Comparison of ENCODE assay signal across 12 cellular contexts in the genomic region with DNA sequence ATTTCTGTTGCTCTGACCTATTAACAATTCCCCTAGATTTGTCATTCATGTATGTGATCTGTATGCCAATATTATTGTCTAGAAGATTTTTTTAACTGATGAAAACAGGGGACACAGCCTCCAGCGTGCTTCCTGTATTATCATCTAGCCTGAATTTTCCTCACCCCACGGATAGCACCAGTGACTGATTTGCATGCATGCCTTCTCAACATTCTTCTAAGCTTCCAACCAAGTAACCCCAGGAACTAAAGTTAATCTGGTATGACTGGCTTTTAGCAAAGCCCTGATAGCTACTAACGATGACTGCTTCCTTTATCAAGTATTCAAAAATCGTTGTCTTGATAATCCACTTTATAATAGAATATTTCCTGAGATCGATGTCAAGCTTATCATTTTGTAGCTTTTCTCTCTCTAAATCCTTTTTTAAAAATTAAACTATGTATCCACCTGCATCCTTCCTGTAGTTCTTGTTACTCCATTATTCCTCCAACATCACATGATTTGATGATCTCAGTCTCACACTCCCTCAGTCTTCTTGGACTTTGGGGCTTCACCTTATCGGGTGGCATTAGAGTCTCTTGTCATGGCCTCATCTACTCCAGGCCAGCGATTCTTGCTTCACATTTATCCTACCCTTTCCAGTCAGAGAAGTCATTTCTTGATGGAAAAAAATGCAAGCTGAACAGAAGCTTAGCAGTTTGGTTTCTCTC. TPM values are rescaled to one million over a fixed set of nuclear protein-coding genes. Genes with fewer than 3 reads are reported as not detected.
DNase-seq lines count a peak whose midpoint lies in the region; ATAC-seq, FAIRE-seq and TF ChIP-seq lines count a peak whose summit lies in the region.
"Had no signal": no experiment of that assay in that cellular context is flagged by ENCODE, and none has a peak within 500 bp of the region (broad histone marks: within the 10 kb centered on the region; RNA-seq: fewer than 3 reads in every experiment).

No MANE protein-coding gene starts in this region.

- H3K36me3 ChIP-seq in HUES6 (ENCODE audit: control insufficient read depth, insufficient read depth, low read length) (peaks cover 25% of the 10 kb centered on the region; the same call in 1 of the 2 replicates), GM12878 (ENCODE audit: control insufficient read depth in 2 of 2, insufficient read depth in 2 of 2, low read length in 1 of 2) (no peaks in the 10 kb centered on the region), thyroid gland (no peaks in the 10 kb centered on the region)

- DNase-seq in GM12878 (ENCODE audit: low read depth, low spot score) (no peak), kidney tubule cell (ENCODE audit: low spot score) (peak; percentile 75), thyroid gland (peak in 1 of 2 donors; percentile 11)
- DNase-seq: activated T-cell treated with anti-CD3 and anti-CD28 coated beads, Interleukin-2, amount 50 U/mL, for 1 hour; dorsolateral prefrontal cortex; immature natural killer cell; NCI-H2171; T-helper 1 cell had no signal

- peak overlapping the region; percentile 65; the same call in 1 of the 2 replicates for H3K27ac ChIP-seq in HUES6 (ENCODE audit: low read depth, low read length)
- H3K27ac ChIP-seq in GM12878 (ENCODE audit: control insufficient read depth, insufficient read depth), result no peak overlapping the region
- H3K27ac ChIP-seq in thyroid gland, result peak overlapping the region; percentile 84 to 88 (median 85)

- H3K9ac ChIP-seq in HUES6 (ENCODE audit: low read length), result no peak overlapping the region
- H3K9ac ChIP-seq in GM12878 (ENCODE audit: control insufficient read depth, insufficient read depth, low read length), result no peak overlapping the region

- no peaks in the 10 kb centered on the region for H3K27me3 ChIP-seq in HUES6 (ENCODE audit: control insufficient read depth, insufficient read depth, low read length)
- H3K27me3 ChIP-seq in GM12878 (replicated peaks in 1 of 2; ENCODE audit: control insufficient read depth in 2 of 2, insufficient read depth in 2 of 2, low read length in 1 of 2), result no peaks in the 10 kb centered on the region
- H3K27me3 ChIP-seq in thyroid gland, result no peaks in the 10 kb centered on the region
- H3K27me3 ChIP-seq: dorsolateral prefrontal cortex had no signal

- TF ChIP-seq EP300 in GM12878 (IDR thresholded peaks at IDR 0.05; ENCODE audit: borderline replicate concordance in 1 of 2, control insufficient read depth in 1 of 2, low read depth in 2 of 2, low read length in 2 of 2), result no peak

- SMC1A ChIA-PET in GM12878 (lab: Charles Lee; ENCODE audit: uncharacterized antibody, unreplicated experiment), result interaction anchor here (0.6 to 1.9 kb wide), 13 partner anchors 9 to 151 kb away, joined by 3 to 14 read pairs (median 4); no protein-coding TSS in a partner anchor

- 81% methylated on average over 7 of the region's 7 CpGs for WGBS in GM12878 (ENCODE audit: insufficient coverage, insufficient replicate concordance, low lambda C conversion rate, missing lambda C conversion rate)
- WGBS in thyroid gland, 2 donors, result 73 to 74% methylated on average over 7 of the region's 7 CpGs

- TF ChIP-seq POLR2A in GM12878 (IDR thresholded peaks at IDR 0.05; ENCODE audit: low read depth, low read length), result no peak
- TF ChIP-seq POLR2A in thyroid gland (IDR thresholded peaks at IDR 0.05), result no peak
- no peak for TF ChIP-seq POLR2A in GM18505 (IDR thresholded peaks at IDR 0.05; ENCODE audit: borderline replicate concordance, extremely low read depth, insufficient read depth, insufficient read length)

- BruUV-seq in GM12878 (replicated peaks; lab: Mats Ljungman, UMichigan), result no TSS peak

- RAD21 ChIA-PET in GM12878 (lab: Charles Lee; ENCODE audit: unreplicated experiment), result interaction anchor here (0.6 to 1.6 kb wide), 8 partner anchors 10 to 151 kb away, joined by 3 to 6 read pairs (median 4); no protein-coding TSS in a partner anchor

- TF ChIP-seq CTCF in GM12878 (IDR thresholded peaks at IDR 0.05 in 2 of 3, conservative IDR thresholded peaks at IDR 0.05 in 1 of 3; ENCODE audit: control insufficient read depth in 2 of 3, extremely low read depth in 1 of 3, insufficient read depth in 1 of 3, low read depth in 3 of 3, low read length in 3 of 3) (no peak), thyroid gland (IDR thresholded peaks at IDR 0.05) (no peak)

- CTCF ChIA-PET in GM12878 (lab: Yijun Ruan, JAX), result interaction anchor here (0.9 to 3.9 kb wide), 6 partner anchors 9 to 600 kb away, joined by 3 to 19 read pairs (median 4); no protein-coding TSS in a partner anchor

- H2AFZ ChIP-seq in GM12878 (ENCODE audit: control insufficient read depth, low read depth, low read length), result no peak overlapping the region

- no peaks in the 10 kb centered on the region for H3K9me3 ChIP-seq in HUES6 (ENCODE audit: control insufficient read depth, insufficient read depth, low read depth, low read length)
- H3K9me3 ChIP-seq in GM12878 (replicated peaks; ENCODE audit: control insufficient read depth, insufficient read depth, low read length), result no peaks in the 10 kb centered on the region
- no peaks in the 10 kb centered on the region for H3K9me3 ChIP-seq in thyroid gland

- no peak for TF ChIP-seq RAD21 in GM12878 (IDR thresholded peaks at IDR 0.05; ENCODE audit: insufficient read depth, low read depth, low read length)

- H3K4me2 ChIP-seq in GM12878 (ENCODE audit: control insufficient read depth, insufficient read depth), result peak overlapping the region; percentile 35

- H3K4me1 ChIP-seq in HUES6 (ENCODE audit: control insufficient read depth, insufficient read depth, low read length) (peaks cover 57% of the 10 kb centered on the region), GM12878 (ENCODE audit: control insufficient read depth, insufficient read depth, low read length) (no peaks in the 10 kb centered on the region), thyroid gland (peaks cover 25 to 45% of the 10 kb centered on the region in 2 donors)

- ATAC-seq in GM12878 (no peak), GM18505 (IDR thresholded peaks at IDR 0.05; ENCODE audit: unreplicated experiment) (no peak), HG02588 (IDR thresholded peaks at IDR 0.05; ENCODE audit: unreplicated experiment) (no peak), GM19324 (IDR thresholded peaks at IDR 0.05; ENCODE audit: low FRiP score, unreplicated experiment) (no peak)

- H3K79me2 ChIP-seq in GM12878 (ENCODE audit: control insufficient read depth, insufficient read depth, low read length), result no peaks in the 10 kb centered on the region

- in situ Hi-C loops in GM12878 (cut with MboI), result no loop called here

- no peak for FAIRE-seq in GM12878 (lab: Jason Lieb, UNC)

- intact Hi-C loops in GM12878 (cut with micrococcal nuclease; ENCODE audit: unreplicated experiment) (no loop called here), thyroid gland (cut with DNase I) (no loop called here)

- H4K20me1 ChIP-seq in GM12878 (ENCODE audit: control insufficient read depth, insufficient read depth), result no peaks in the 10 kb centered on the region

- H3K4me3 ChIP-seq in HUES6 (ENCODE audit: low read depth, low read length) (no peak overlapping the region), GM12878 (no peak overlapping the region), thyroid gland (replicated peaks in 1 of 3) (no peak overlapping the region)

- POLR2A ChIA-PET in GM12878 (lab: Charles Lee), result interaction anchor here (1.0 to 1.2 kb wide), 3 partner anchors 9 to 52 kb away, joined by 3 to 4 read pairs (median 3); no protein-coding TSS in a partner anchor

TF ChIP-seq in GM12878, 131 proteins besides CTCF, POLR2A, EP300 and RAD21:
- no peak for TF ChIP-seq RUNX3 (IDR thresholded peaks at IDR 0.05; ENCODE audit: low read length)
- no peak for TF ChIP-seq ZNF384 (IDR thresholded peaks at IDR 0.05; ENCODE audit: borderline replicate concordance, low read depth, low read length)
- TF ChIP-seq GABPA (IDR thresholded peaks at IDR 0.05; ENCODE audit: low read depth), result no peak
- TF ChIP-seq, protein P1, sequence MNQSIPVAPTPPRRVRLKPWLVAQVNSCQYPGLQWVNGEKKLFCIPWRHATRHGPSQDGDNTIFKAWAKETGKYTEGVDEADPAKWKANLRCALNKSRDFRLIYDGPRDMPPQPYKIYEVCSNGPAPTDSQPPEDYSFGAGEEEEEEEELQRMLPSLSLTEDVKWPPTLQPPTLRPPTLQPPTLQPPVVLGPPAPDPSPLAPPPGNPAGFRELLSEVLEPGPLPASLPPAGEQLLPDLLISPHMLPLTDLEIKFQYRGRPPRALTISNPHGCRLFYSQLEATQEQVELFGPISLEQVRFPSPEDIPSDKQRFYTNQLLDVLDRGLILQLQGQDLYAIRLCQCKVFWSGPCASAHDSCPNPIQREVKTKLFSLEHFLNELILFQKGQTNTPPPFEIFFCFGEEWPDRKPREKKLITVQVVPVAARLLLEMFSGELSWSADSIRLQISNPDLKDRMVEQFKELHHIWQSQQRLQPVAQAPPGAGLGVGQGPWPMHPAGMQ (IDR thresholded peaks at IDR 0.05; ENCODE audit: borderline replicate concordance), result no peak
- no peak for TF ChIP-seq NFYA (IDR thresholded peaks at IDR 0.05; ENCODE audit: borderline replicate concordance, low read depth, low read length)
- no peak for TF ChIP-seq SRF (IDR thresholded peaks at IDR 0.05; ENCODE audit: low read depth in 2 of 2, low read length in 2 of 2)
- TF ChIP-seq KLF5 (IDR thresholded peaks at IDR 0.05; ENCODE audit: partially characterized antibody), result no peak
- no peak for TF ChIP-seq NFIC (IDR thresholded peaks at IDR 0.05; ENCODE audit: low read depth, low read length)
- TF ChIP-seq IKZF1 (conservative IDR thresholded peaks at IDR 0.05), result no peak

RNA-seq across cellular contexts. Expression of gene BCAR3, which starts 19.0 kb away (rescaled TPM):
- 4.3 and 5.1 TPM in 2 replicates for total RNA-seq in GM12878 (2013; cell fraction: nucleolus; rRNA removed)
- total RNA-seq in GM12878 (2014; rRNA removed), result 3.1 and 4.0 TPM in 2 replicates
- 1.5 and 1.8 TPM in 2 replicates for total RNA-seq in GM12878 (2014; rRNA removed; fragmentation: Illumina TruSeq; extraction: Trizol)
- total RNA-seq in GM12878 (2021), result 2.7 and 3.8 TPM in 2 replicates
- polyA plus RNA-seq in GM12878 (2011; ENCODE audit: low read depth), result 2.5 TPM
- 3.4 and 6.6 TPM in 2 replicates for polyA plus RNA-seq in GM12878 (2011; rRNA removed)
- polyA plus RNA-seq in GM12878 (2011; cell fraction: cytosol; rRNA removed), result 6.1 TPM in 2 replicates
- 10.3 and 15.7 TPM in 2 replicates for polyA plus RNA-seq in GM12878 (2011; cell fraction: nucleus; rRNA removed)
- polyA plus RNA-seq in GM12878 (2012), result 3.5 TPM in 2 replicates
- 3.2 and 3.4 TPM in 2 replicates for polyA plus RNA-seq in GM12878 (2014; fragmentation: Illumina TruSeq; extraction: Trizol)
- 1 to 10 TPM; 1.4 to 1.7 TPM for polyA plus RNA-seq in GM12878 (2014; fragmentation: Nextera tagmentation; extraction: Ambion mirVana)
- polyA plus RNA-seq in GM12878 (2014; rRNA removed), result 1.7 and 2.3 TPM in 2 replicates
- polyA plus RNA-seq in GM12878 (2016; fragmentation: Nextera tagmentation; extraction: Ambion mirVana), result 1 to 10 TPM; 1.3 to 1.6 TPM
- 7.6 and 11.6 TPM in 2 replicates for polyA minus RNA-seq in GM12878 (2011; rRNA and poly(A)+ RNA removed)
- 4.0 and 6.3 TPM in 2 replicates for polyA minus RNA-seq in GM12878 (2011; cell fraction: cytosol; rRNA and poly(A)+ RNA removed)
- 5.8 and 17.8 TPM in 2 replicates for polyA minus RNA-seq in GM12878 (2011; cell fraction: nucleus; rRNA and poly(A)+ RNA removed)
- 10 to 100 TPM; 29.6 to 46.7 (median 37.0) TPM for total RNA-seq in thyroid gland

Comparison
In these comparisons a context has a peak if more than half of its experiments do, and no peak if none do; other contexts are left out.
1. RNA of gene BCAR3, which starts 19.0 kb away (total RNA-seq): 29.6 to 46.7 TPM in thyroid gland; 1.5 to 5.1 TPM in GM12878; every median in the first group is over 4 times any median in the second.